ENCODE assay signal across 9 cellular contexts in the genomic region with DNA sequence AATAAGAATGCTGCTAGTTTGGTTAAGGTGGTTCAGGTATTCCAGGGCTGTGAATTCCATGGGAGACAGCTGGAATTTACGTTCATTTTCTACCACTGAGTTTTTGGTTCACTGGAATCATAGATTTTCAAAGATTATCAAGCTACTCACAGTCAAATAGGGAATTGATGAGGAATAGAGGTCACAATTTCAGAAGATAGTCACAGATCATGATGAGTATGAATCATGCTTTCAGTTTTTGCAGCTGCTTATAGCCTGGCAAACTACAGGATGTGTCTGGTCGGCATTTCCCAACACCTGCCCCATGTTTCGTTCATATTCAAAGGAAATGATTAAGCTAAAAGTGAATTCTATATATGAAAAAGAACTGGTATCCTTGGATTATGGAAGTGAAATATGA. TPM values are rescaled to one million over a fixed set of nuclear protein-coding genes. Genes with fewer than 3 reads are reported as not detected.
DNase-seq lines count a peak whose midpoint lies in the region; ATAC-seq and TF ChIP-seq lines count a peak whose summit lies in the region.
"Had no signal": no experiment of that assay in that cellular context is flagged by ENCODE, and none has a peak within 500 bp of the region (broad histone marks: within the 10 kb centered on the region; RNA-seq: fewer than 3 reads in every experiment).

No MANE protein-coding gene starts in this region.

- no peak for TF ChIP-seq CTCF in Peyer's patch (IDR thresholded peaks at IDR 0.05)

- H3K9me3 ChIP-seq in CD8-positive, alpha-beta memory T cell (ENCODE audit: low read length) = no peaks in the 10 kb centered on the region
- H3K9me3 ChIP-seq in Peyer's patch = no peaks in the 10 kb centered on the region

- H3K27me3 Mint-ChIP-seq in CD8-positive, alpha-beta memory T cell = no peaks in the 10 kb centered on the region
- no peaks in the 10 kb centered on the region for H3K27me3 Mint-ChIP-seq in immature natural killer cell (ENCODE audit: low read depth in 3 of 3)

- H3K36me3 Mint-ChIP-seq in CD8-positive, alpha-beta memory T cell = peaks cover 0 to 14% (median 0%) of the 10 kb centered on the region in 3 donors
- peaks cover 3 to 11% (median 10%) of the 10 kb centered on the region in 3 donors for H3K36me3 Mint-ChIP-seq in immature natural killer cell

- no peak overlapping the region for H3K4me3 ChIP-seq in CD8-positive, alpha-beta memory T cell (ENCODE audit: low read length)
- H3K4me3 ChIP-seq in Peyer's patch = no peak overlapping the region
- H3K4me3 ChIP-seq: skin epidermis had no signal

- H3K27ac Mint-ChIP-seq in CD8-positive, alpha-beta memory T cell = peak overlapping the region in 4 of 8 donors; percentile 2 to 61 (median 42)
- peak overlapping the region in 2 of 6 donors; percentile 41 to 44 for H3K27ac Mint-ChIP-seq in immature natural killer cell

- no peak overlapping the region for H3K27ac ChIP-seq in CD8-positive, alpha-beta memory T cell (ENCODE audit: low read depth, low read length)
- H3K27ac ChIP-seq in Peyer's patch (no peak overlapping the region), caudate nucleus (ENCODE audit: low read depth, low read length) (no peak overlapping the region)

- no peak for TF ChIP-seq POLR2A in Peyer's patch (IDR thresholded peaks at IDR 0.05)

- H3K9me3 Mint-ChIP-seq in CD8-positive, alpha-beta memory T cell = no peaks in the 10 kb centered on the region
- H3K9me3 Mint-ChIP-seq in immature natural killer cell = no peaks in the 10 kb centered on the region

- H3K4me1 ChIP-seq in CD8-positive, alpha-beta memory T cell (ENCODE audit: insufficient read depth, low read length) = peaks cover 19% of the 10 kb centered on the region
- peaks cover 0 to 3% (median 0%) of the 10 kb centered on the region in 4 donors for H3K4me1 ChIP-seq in Peyer's patch

- H3K4me3 Mint-ChIP-seq in CD8-positive, alpha-beta memory T cell = peak overlapping the region in 4 of 7 donors; percentile 29 to 55 (median 42)
- H3K4me3 Mint-ChIP-seq in immature natural killer cell = peak overlapping the region in 2 of 5 donors; percentile 26 to 50

- POLR2A ChIA-PET in CD8-positive, alpha-beta memory T cell (lab: Charles Lee) = no interaction called here

- peak; percentile 89 for ATAC-seq in GM19467 (IDR thresholded peaks at IDR 0.05; ENCODE audit: unreplicated experiment)
- peak; percentile 95 for ATAC-seq in HG03457 (IDR thresholded peaks at IDR 0.05; ENCODE audit: unreplicated experiment)

- DNase-seq in CD8-positive, alpha-beta memory T cell = no peak
- peak; percentile 34 for DNase-seq in activated naive CD4-positive, alpha-beta T cell treated with anti-CD3 and anti-CD28 coated beads, Interleukin-2, amount 50 U/mL, for 16 hours
- DNase-seq in Peyer's patch (no peak), caudate nucleus (lab: John Stamatoyannopoulos, UW) (no peak), immature natural killer cell (no peak), KG1 (lab: John Stamatoyannopoulos, UW) (no peak)

- H3K4me1 Mint-ChIP-seq in CD8-positive, alpha-beta memory T cell = peaks cover 0 to 7% (median 0%) of the 10 kb centered on the region in 3 donors
- peaks cover 0 to 9% of the 10 kb centered on the region in 2 donors for H3K4me1 Mint-ChIP-seq in immature natural killer cell

- H3K27me3 ChIP-seq in CD8-positive, alpha-beta memory T cell (ENCODE audit: insufficient read depth, low read length, poor library complexity, severe bottlenecking) = no peaks in the 10 kb centered on the region
- no peaks in the 10 kb centered on the region for H3K27me3 ChIP-seq in Peyer's patch

- H3K36me3 ChIP-seq in CD8-positive, alpha-beta memory T cell (ENCODE audit: insufficient read depth, low read length) = no peaks in the 10 kb centered on the region
- peaks cover 0 to 7% (median 0%) of the 10 kb centered on the region in 3 donors for H3K36me3 ChIP-seq in Peyer's patch

- CTCF ChIA-PET in CD8-positive, alpha-beta memory T cell (lab: Charles Lee) = no interaction called here

RNA-seq across cellular contexts. Expression of a gene that starts 58.7 kb away (rescaled TPM):
- total RNA-seq in CD8-positive, alpha-beta memory T cell = 10 to 100 TPM; 14.4 to 15.0 TPM
- polyA plus RNA-seq in CD8-positive, alpha-beta memory T cell = 19.8 TPM
- 10 to 100 TPM; 13.3 to 31.8 (median 20.1) TPM for total RNA-seq in Peyer's patch
- 10 to 100 TPM; 14.8 to 36.7 (median 18.2) TPM for polyA plus RNA-seq in immature natural killer cell
